In genomic region chr16:75252946-75253911, GRCh38 we compare ENCODE assay signal across 10 cellular contexts. TPM values are rescaled to one million over a fixed set of nuclear protein-coding genes. Genes with fewer than 3 reads are reported as not detected.
A peak's percentile ranks its signal among the peaks of the same experiment; 100 is the strongest.
DNase-seq lines count a peak whose midpoint lies in the region; ATAC-seq, FAIRE-seq and TF ChIP-seq lines count a peak whose summit lies in the region.
"Had no signal": no experiment of that assay in that cellular context is flagged by ENCODE, and none has a peak within 500 bp of the region (broad histone marks: within the 10 kb centered on the region; RNA-seq: fewer than 3 reads in every experiment).

No MANE protein-coding gene starts in this region.

- 41% methylated on average over 15 of the region's 15 CpGs for WGBS in HUES64
- WGBS in right lobe of liver (ENCODE audit: insufficient coverage, low coverage, low lambda C conversion rate, missing lambda C conversion rate) = 37% methylated on average over 2 of the region's 15 CpGs
- 60% methylated on average over 15 of the region's 15 CpGs; no CpG with 5 or more reads in 1 of the 2 donors for WGBS in transverse colon (ENCODE audit: low coverage in 1 of 2), 2 donors

- H3K4me3 ChIP-seq in HUES64 (ENCODE audit: low read length) (peak overlapping the region; percentile 9; the same call in 1 of the 2 replicates), duodenal mucosa (ENCODE audit: low read depth in 1 of 2, low read length in 2 of 2) (no peak overlapping the region), right lobe of liver (no peak overlapping the region), transverse colon (no peak overlapping the region)

- TF ChIP-seq CTCF in right lobe of liver (IDR thresholded peaks at IDR 0.05) (no peak), transverse colon (IDR thresholded peaks at IDR 0.05) (no peak)

- in situ Hi-C loops in transverse colon (cut with MboI; ENCODE audit: low pct_ligation_motif_present in 1 of 4, low pct_unique_long_range_greater_than_20kb in 1 of 4, low sequenced_read_pairs in 3 of 4) = no loop called here

- peak in 1 of 3 donors; percentile 56 for DNase-seq in right lobe of liver
- DNase-seq in transverse colon = no peak
- no peak for DNase-seq in NK-92 (lab: John Stamatoyannopoulos, UW; ENCODE audit: unreplicated experiment)
- DNase-seq in COR-L47 (lab: John Stamatoyannopoulos, UW) = no peak
- no peak for DNase-seq in RCC 7860 (ENCODE audit: low spot score)

- no peak for TF ChIP-seq EP300 in transverse colon (IDR thresholded peaks at IDR 0.05; ENCODE audit: low read depth)

- H3K4me1 ChIP-seq in HUES64 (ENCODE audit: insufficient read depth, low read length) = peaks cover 69% of the 10 kb centered on the region
- H3K4me1 ChIP-seq in duodenal mucosa (ENCODE audit: control insufficient read depth in 1 of 2, insufficient read depth in 2 of 2, low read length in 2 of 2) = peaks cover 35 to 62% of the 10 kb centered on the region in 2 donors
- H3K4me1 ChIP-seq in right lobe of liver = peaks cover 0 to 44% (median 21%) of the 10 kb centered on the region in 4 donors
- peaks cover 64 to 88% (median 76%) of the 10 kb centered on the region in 4 donors for H3K4me1 ChIP-seq in transverse colon

- H3K9ac ChIP-seq in HUES64 (ENCODE audit: low read depth, low read length) (peak overlapping the region; percentile 71), duodenal mucosa (ENCODE audit: low read depth in 1 of 2, low read length in 2 of 2) (no peak overlapping the region)

- no peaks in the 10 kb centered on the region for H3K9me3 ChIP-seq in HUES64 (ENCODE audit: insufficient read depth, low read depth, low read length)
- H3K9me3 ChIP-seq in duodenal mucosa (ENCODE audit: control insufficient read depth in 1 of 2, low read length in 2 of 2) = no peaks in the 10 kb centered on the region
- H3K9me3 ChIP-seq in right lobe of liver = no peaks in the 10 kb centered on the region
- H3K9me3 ChIP-seq in transverse colon = no peaks in the 10 kb centered on the region

- H3K27me3 ChIP-seq in HUES64 (ENCODE audit: insufficient read depth, low read length) = no peaks in the 10 kb centered on the region
- no peaks in the 10 kb centered on the region for H3K27me3 ChIP-seq in duodenal mucosa (ENCODE audit: control insufficient read depth in 1 of 2, insufficient read depth in 2 of 2, low read length in 2 of 2)
- no peaks in the 10 kb centered on the region for H3K27me3 ChIP-seq in right lobe of liver
- no peaks in the 10 kb centered on the region for H3K27me3 ChIP-seq in transverse colon

- FAIRE-seq in RCC 7860 (lab: Jason Lieb, UNC) = no peak

- intact Hi-C loops in right lobe of liver (cut with DNase I) (no loop called here), transverse colon (cut with DNase I; ENCODE audit: low total_unique reads) (no loop called here)

- ATAC-seq in right lobe of liver (no peak), GM19328 (IDR thresholded peaks at IDR 0.05; ENCODE audit: unreplicated experiment) (no peak)

- H3K36me3 ChIP-seq in HUES64 (ENCODE audit: insufficient read depth, low read length) (peaks cover 2% of the 10 kb centered on the region; the same call in 1 of the 2 replicates), duodenal mucosa (ENCODE audit: control insufficient read depth in 1 of 2, insufficient read depth in 2 of 2, low read length in 2 of 2) (peaks cover 0 to 5% of the 10 kb centered on the region in 2 donors), right lobe of liver (no peaks in the 10 kb centered on the region), transverse colon (no peaks in the 10 kb centered on the region)

- TF ChIP-seq POLR2A in right lobe of liver (IDR thresholded peaks at IDR 0.05) = no peak
- no peak for TF ChIP-seq POLR2A in transverse colon (IDR thresholded peaks at IDR 0.05)

- H3K27ac ChIP-seq in HUES64 (ENCODE audit: low read depth, low read length) (peak overlapping the region; percentile 99), duodenal mucosa (ENCODE audit: low read depth, low read length) (peak overlapping the region; percentile 36), right lobe of liver (peak overlapping the region; percentile 54 to 75 (median 54)), transverse colon (peak overlapping the region; percentile 94 to 97 (median 96))
- H3K27ac ChIP-seq: HL-60 had no signal

RNA-seq across cellular contexts. Expression of gene BCAR1, which starts 1.8 kb away (rescaled TPM):
- 43.7 TPM for polyA plus RNA-seq in HUES64 (2013, experiment 1 of 2)
- 40.2 TPM for polyA plus RNA-seq in HUES64 (2013, experiment 2 of 2)
- total RNA-seq in right lobe of liver = 100 to 1,000 TPM in 1 of 6 experiments, 10 to 100 TPM in 5; 29.2 to 108 (median 51.2) TPM
- 100 to 1,000 TPM; 125 to 201 (median 154) TPM for total RNA-seq in transverse colon

RNA-seq across cellular contexts. Expression of gene CTRB1, which starts 34.4 kb away (rescaled TPM):
- polyA plus RNA-seq in HUES64 (2013, experiment 1 of 2) = not detected
- polyA plus RNA-seq in HUES64 (2013, experiment 2 of 2) = not detected
- total RNA-seq in right lobe of liver (not detected), transverse colon (not detected)
- polyA plus RNA-seq: neural cell had no signal

RNA-seq across cellular contexts. Expression of gene CTRB2, which starts 46.3 kb away (rescaled TPM):
- polyA plus RNA-seq in HUES64 (2013, experiment 1 of 2) = not detected
- not detected for polyA plus RNA-seq in HUES64 (2013, experiment 2 of 2)
- total RNA-seq in right lobe of liver (not detected), transverse colon (not detected)
- polyA plus RNA-seq: neural cell had no signal

Comparison
In these comparisons a context has a peak if more than half of its experiments do, and no peak if none do; other contexts are left out.
1. H3K27ac ChIP-seq: peak in every context shown above with its lines; median percentile 99 in HUES64; 96 in transverse colon; 54 in right lobe of liver; 36 in duodenal mucosa.